Comparison of ENCODE assay signal across 1 cellular context in genomic region chr18:50429207-50429948, GRCh38.
TF ChIP-seq lines count a peak whose summit lies in the region.

No MANE protein-coding gene starts in this region.

TF ChIP-seq in K562, 482 proteins besides CTCF, POLR2A, EP300 and RAD21 (continued from another document):
- peak; percentile 68 for TF ChIP-seq ZNF592 (IDR thresholded peaks at IDR 0.05)
- peak; percentile 43; the same call in 1 of the 2 replicates for TF ChIP-seq SMAD4 (CRISPR knock-in tag; conservative IDR thresholded peaks at IDR 0.05)
- TF ChIP-seq NFE2L1 (tag; IDR thresholded peaks at IDR 0.05; ENCODE audit: borderline replicate concordance, low read depth) = peak; percentile 29; the same call in 1 of the 2 replicates
- 0 out of 2 replicates have a peak, but pooled peaks have one; percentile 22 for TF ChIP-seq ZNF583 (CRISPR knock-in tag; IDR thresholded peaks at IDR 0.05)
- TF ChIP-seq NR4A1 (CRISPR knock-in tag; IDR thresholded peaks at IDR 0.05) = no peak
- TF ChIP-seq NR4A1 (tag; IDR thresholded peaks at IDR 0.05) = peak; percentile 69; the same call in 1 of the 2 replicates
- no peak for TF ChIP-seq ID3 (CRISPR knock-in tag; IDR thresholded peaks at IDR 0.05)
- peak; percentile 64; the same call in 1 of the 2 replicates for TF ChIP-seq ID3 (tag; IDR thresholded peaks at IDR 0.05)
- TF ChIP-seq DMBX1 (CRISPR knock-in tag; IDR thresholded peaks at IDR 0.05; ENCODE audit: borderline replicate concordance) = peak; percentile 86; the same call in 1 of the 2 replicates
- TF ChIP-seq PTTG1 (tag; IDR thresholded peaks at IDR 0.05; ENCODE audit: low read depth) = peak; percentile 78
- 0 out of 2 replicates have a peak, but pooled peaks have one; percentile 24 for TF ChIP-seq IRF9 (tag; IDR thresholded peaks at IDR 0.05)
- peak; percentile 66; the same call in 1 of the 2 replicates for TF ChIP-seq CREB3 (tag; conservative IDR thresholded peaks at IDR 0.05; ENCODE audit: low read depth)
- no peak for TF ChIP-seq ZNF740 (CRISPR knock-in tag; IDR thresholded peaks at IDR 0.05)
- TF ChIP-seq ZNF740 (tag; IDR thresholded peaks at IDR 0.05) = peak in 1 of 2 experiments; percentile 67; a peak in 1 of 4 replicates
- no peak for TF ChIP-seq ETV1 (tag; conservative IDR thresholded peaks at IDR 0.05; ENCODE audit: low read depth)
- peak; percentile 64; the same call in 1 of the 2 replicates for TF ChIP-seq HDAC8 (tag; IDR thresholded peaks at IDR 0.05)
- peak; percentile 75; the same call in 1 of the 2 replicates for TF ChIP-seq PTRF (tag; IDR thresholded peaks at IDR 0.05)
- TF ChIP-seq DACH1 (IDR thresholded peaks at IDR 0.05; ENCODE audit: partially characterized antibody) = no peak
- TF ChIP-seq CC2D1A (IDR thresholded peaks at IDR 0.05) = no peak
- peak; percentile 51; the same call in 1 of the 2 replicates for TF ChIP-seq HINFP (tag; conservative IDR thresholded peaks at IDR 0.05; ENCODE audit: low read depth)
TF ChIP-seq in K562: peak in this region for 21.
